ENCODE assay signal across 18 cellular contexts in genomic region chr1:153056111-153056510, GRCh38. TPM values are rescaled to one million over a fixed set of nuclear protein-coding genes. Genes with fewer than 3 reads are reported as not detected.
"Had no signal": no experiment of that assay in that cellular context is flagged by ENCODE, and none has a peak within 500 bp of the region (broad histone marks: within the 10 kb centered on the region; RNA-seq: fewer than 3 reads in every experiment).

No MANE protein-coding gene starts in this region.

RNA-seq across cellular contexts. Expression of gene SPRR2A, which starts 1.2 kb away (rescaled TPM):
- total RNA-seq: natural killer cell treated with Interleukin-12 subunit alpha and Interleukin-12 subunit beta and Interleukin-15 and Interleukin-18, amount 100 ng/mL, for 72 hours; neural crest cell; omental fat pad; osteocyte; pancreas; posterior vena cava; prostate gland; pulmonary artery endothelial cell; right atrium auricular region; smooth muscle cell; spleen; suprapubic skin; testis; transverse colon; upper lobe of right lung; urinary bladder had no signal
- polyA plus RNA-seq: urinary bladder had no signal

RNA-seq across cellular contexts. Expression of gene SPRR2D, which starts 15.2 kb away (rescaled TPM):
- total RNA-seq: natural killer cell treated with Interleukin-12 subunit alpha and Interleukin-12 subunit beta and Interleukin-15 and Interleukin-18, amount 100 ng/mL, for 72 hours; neural crest cell; omental fat pad; osteocyte; pancreas; posterior vena cava; prostate gland; pulmonary artery endothelial cell; right atrium auricular region; sciatic nerve; spleen; transverse colon; upper lobe of right lung; urinary bladder; uterus had no signal
- polyA plus RNA-seq: urinary bladder had no signal

RNA-seq across cellular contexts. Expression of gene SPRR2B, which starts 15.3 kb away (rescaled TPM):
- total RNA-seq: natural killer cell treated with Interleukin-12 subunit alpha and Interleukin-12 subunit beta and Interleukin-15 and Interleukin-18, amount 100 ng/mL, for 72 hours; neural crest cell; omental fat pad; osteocyte; pancreas; posterior vena cava; prostate gland; pulmonary artery endothelial cell; right atrium auricular region; sciatic nerve; smooth muscle cell; spleen; transverse colon; upper lobe of right lung; urinary bladder; uterus had no signal
- polyA plus RNA-seq: pancreas, spleen, urinary bladder had no signal

RNA-seq across cellular contexts. Expression of gene SPRR1B, which starts 25.1 kb away (rescaled TPM):
- total RNA-seq: natural killer cell treated with Interleukin-12 subunit alpha and Interleukin-12 subunit beta and Interleukin-15 and Interleukin-18, amount 100 ng/mL, for 72 hours; neural crest cell; omental fat pad; osteocyte; pancreas; posterior vena cava; prostate gland; pulmonary artery endothelial cell; right atrium auricular region; sciatic nerve; spleen; testis; transverse colon; upper lobe of right lung; urinary bladder; uterus had no signal
- polyA plus RNA-seq: urinary bladder had no signal

RNA-seq across cellular contexts. Expression of gene SPRR2E, which starts 38.2 kb away (rescaled TPM):
- total RNA-seq: natural killer cell treated with Interleukin-12 subunit alpha and Interleukin-12 subunit beta and Interleukin-15 and Interleukin-18, amount 100 ng/mL, for 72 hours; neural crest cell; omental fat pad; osteocyte; pancreas; posterior vena cava; prostate gland; pulmonary artery endothelial cell; right atrium auricular region; sciatic nerve; spleen; testis; transverse colon; upper lobe of right lung; urinary bladder; uterus had no signal
- polyA plus RNA-seq: urinary bladder had no signal
